ENCODE assay signal across 2 cellular contexts in genomic region chr11:35178862-35179261, GRCh38.
TF ChIP-seq lines count a peak whose summit lies in the region.

No MANE protein-coding gene starts in this region.

TF ChIP-seq in SK-N-SH, 30 proteins besides CTCF, POLR2A, EP300 and RAD21 (continued from another document):
- no peak for TF ChIP-seq IRF3 (IDR thresholded peaks at IDR 0.05; ENCODE audit: low read depth, low read length)
- no peak for TF ChIP-seq ELF1 (IDR thresholded peaks at IDR 0.05)
- TF ChIP-seq REST (IDR thresholded peaks at IDR 0.05; ENCODE audit: low read depth, low read length) = no peak
- no peak for TF ChIP-seq POLR2AphosphoS5 (IDR thresholded peaks at IDR 0.05; ENCODE audit: low read depth, low read length)
- no peak for TF ChIP-seq TAF1 (IDR thresholded peaks at IDR 0.05; ENCODE audit: borderline replicate concordance, low read depth, low read length)
- TF ChIP-seq GATA2 (CRISPR knock-in tag; IDR thresholded peaks at IDR 0.05) = no peak

TF ChIP-seq in SK-N-SH treated with all-trans-retinoic acid at 6 μM for 48 hours, 23 proteins besides CTCF, POLR2A, EP300 and RAD21 (continued from another document):
- no peak for TF ChIP-seq CREB5 (CRISPR knock-in tag; IDR thresholded peaks at IDR 0.05; ENCODE audit: low read depth)
- no peak for TF ChIP-seq ARNTL (CRISPR knock-in tag; IDR thresholded peaks at IDR 0.05; ENCODE audit: borderline replicate concordance, low read depth)
- no peak for TF ChIP-seq ZC3H10 (CRISPR knock-in tag; IDR thresholded peaks at IDR 0.05)
- TF ChIP-seq ZFP3 (CRISPR knock-in tag; IDR thresholded peaks at IDR 0.05) = no peak
- TF ChIP-seq ISL1 (CRISPR knock-in tag; IDR thresholded peaks at IDR 0.05) = no peak
- TF ChIP-seq TCF4 (CRISPR knock-in tag; IDR thresholded peaks at IDR 0.05; ENCODE audit: borderline replicate concordance) = no peak
- TF ChIP-seq ZNF8 (CRISPR knock-in tag; IDR thresholded peaks at IDR 0.05) = no peak
- no peak for TF ChIP-seq RARB (CRISPR knock-in tag; IDR thresholded peaks at IDR 0.05)
